In the genomic region with DNA sequence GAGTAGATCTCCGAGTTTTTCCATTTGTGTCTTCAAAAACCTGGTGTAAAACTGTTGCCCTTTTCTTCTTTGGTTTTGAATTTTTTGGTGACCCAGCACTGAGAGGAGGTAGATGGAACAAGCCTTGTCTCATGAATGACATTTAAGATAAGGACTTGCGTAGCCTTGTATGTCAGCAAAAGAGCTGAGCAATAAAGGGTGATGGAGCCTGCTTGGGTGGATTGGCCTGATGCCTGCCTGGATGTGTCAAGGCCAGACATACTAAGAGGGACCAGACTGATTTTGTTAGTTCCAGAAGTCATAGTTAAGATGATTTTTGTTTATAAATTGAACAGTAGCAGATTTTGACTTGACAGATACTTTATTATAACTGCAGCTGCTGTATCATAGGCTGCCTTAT, we compare ENCODE assay signal across 9 cellular contexts.
"Had no signal": no experiment of that assay in that cellular context is flagged by ENCODE, and none has a peak within 500 bp of the region (broad histone marks: within the 10 kb centered on the region; RNA-seq: fewer than 3 reads in every experiment).

No MANE protein-coding gene starts in this region.

- H3K9me3 Mint-ChIP-seq: HFFc6 had no signal

- H3K9ac ChIP-seq: GM23248 had no signal

- FAIRE-seq: K562 had no signal

- H3K4me3 ChIP-seq: GM23248, K562 had no signal

- ATAC-seq: K562 had no signal

- H3K27ac Mint-ChIP-seq: HFFc6 had no signal

- H3K4me3 Mint-ChIP-seq: HFFc6 had no signal

- H3K27ac ChIP-seq: GM23248 had no signal

- DNase-seq: GM23248, GOT3, H7, HCEC 1CT, HFFc6, IMR-90, Kasumi-1, KG1 had no signal

- H2AFZ ChIP-seq: GM23248 had no signal
